In the genomic region with DNA sequence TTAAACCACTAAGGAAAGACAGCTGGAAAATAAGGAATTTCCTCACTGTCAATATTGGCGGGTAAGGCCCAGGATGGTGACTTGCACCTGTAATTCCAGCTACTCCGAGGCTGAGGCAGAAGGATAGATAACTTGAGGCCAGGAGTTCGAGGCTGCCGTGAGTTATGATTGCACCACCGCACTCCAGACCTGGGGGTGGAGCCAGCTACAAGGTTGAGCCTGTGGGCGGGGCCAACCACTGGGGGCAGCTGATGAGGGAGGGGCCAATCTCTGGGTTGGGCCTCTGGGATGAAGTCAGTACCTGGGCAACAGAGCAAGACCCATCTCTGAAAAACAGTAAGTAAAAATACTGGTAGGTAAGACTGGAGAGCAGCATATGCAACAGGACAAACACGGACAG, we compare ENCODE assay signal across 17 cellular contexts.
DNase-seq lines count a peak whose midpoint lies in the region; ATAC-seq and TF ChIP-seq lines count a peak whose summit lies in the region.
"Had no signal": no experiment of that assay in that cellular context is flagged by ENCODE, and none has a peak within 500 bp of the region (broad histone marks: within the 10 kb centered on the region; RNA-seq: fewer than 3 reads in every experiment).

No MANE protein-coding gene starts in this region.

- H3K27me3 ChIP-seq in upper lobe of right lung = no peaks in the 10 kb centered on the region

- DNase-seq in activated CD4-positive, alpha-beta T cell treated with anti-CD3 and anti-CD28 coated beads for 36 hours = peak; percentile 39
- no peak for DNase-seq in activated CD4-positive, alpha-beta T cell treated with anti-CD3 and anti-CD28 coated beads for 1 hour
- DNase-seq in stimulated activated CD4-positive, alpha-beta T cell treated with anti-CD3 and anti-CD28 coated beads, Interleukin-15, amount 100 ng/mL, for 24 hours = peak; percentile 51
- no peak for DNase-seq in stimulated activated CD4-positive, alpha-beta T cell treated with anti-CD3 and anti-CD28 coated beads, Interleukin-12 subunit alpha, Interleukin-12 subunit beta, amount 100 ng/mL, for 4 hours
- DNase-seq in activated B cell treated with CpG ODN at 0.5 μM for 24 hours = no peak
- peak; percentile 63 for DNase-seq in upper lobe of right lung
- no peak for DNase-seq in GF-D8 (lab: John Stamatoyannopoulos, UW)
- DNase-seq in germinal center (ENCODE audit: low spot score) = no peak
- DNase-seq: DMS79 treated with DMSO at 0.1 percent for 48 hours; MV-4-11; NCI-H1436; NCI-H2029 treated with DMSO at 0.1 percent for 48 hours; NCI-H524; NK-92 treated with Interleukin-12 subunit alpha and Interleukin-12 subunit beta, amount 100 ng/mL, for 24 hours; PC-3 had no signal

- H3K27ac Mint-ChIP-seq in activated CD4-positive, alpha-beta T cell treated with anti-CD3 and anti-CD28 coated beads for 36 hours = no peak overlapping the region
- no peak overlapping the region for H3K27ac Mint-ChIP-seq in activated B cell treated with CpG ODN at 0.5 μM for 24 hours

- peaks cover 2% of the 10 kb centered on the region for H3K27me3 Mint-ChIP-seq in activated CD4-positive, alpha-beta T cell treated with anti-CD3 and anti-CD28 coated beads for 36 hours
- H3K27me3 Mint-ChIP-seq in activated B cell treated with CpG ODN at 0.5 μM for 24 hours = no peaks in the 10 kb centered on the region

- H3K9me3 ChIP-seq in upper lobe of right lung = no peaks in the 10 kb centered on the region
- H3K9me3 ChIP-seq: A549, HAP-1 had no signal

- no peak overlapping the region for H3K4me3 Mint-ChIP-seq in activated CD4-positive, alpha-beta T cell treated with anti-CD3 and anti-CD28 coated beads for 36 hours
- H3K4me3 Mint-ChIP-seq in activated B cell treated with CpG ODN at 0.5 μM for 24 hours = no peak overlapping the region

- POLR2A ChIA-PET in activated CD4-positive, alpha-beta T cell treated with anti-CD3 and anti-CD28 coated beads for 36 hours (lab: Charles Lee) = interaction anchor here (0.7 kb wide), 1 partner anchor 166 kb away, joined by 3 read pairs; no protein-coding TSS in a partner anchor
- POLR2A ChIA-PET in activated B cell treated with CpG ODN at 0.5 μM for 24 hours (lab: Charles Lee) = no interaction called here

- no peak for TF ChIP-seq CTCF in activated B cell treated with CpG ODN at 0.5 μM for 24 hours (IDR thresholded peaks at IDR 0.05)
- no peak for TF ChIP-seq CTCF in upper lobe of right lung (IDR thresholded peaks at IDR 0.05)

- H3K4me1 Mint-ChIP-seq in activated CD4-positive, alpha-beta T cell treated with anti-CD3 and anti-CD28 coated beads for 36 hours = peaks cover 48% of the 10 kb centered on the region
- no peaks in the 10 kb centered on the region for H3K4me1 Mint-ChIP-seq in activated B cell treated with CpG ODN at 0.5 μM for 24 hours

- H3K36me3 ChIP-seq in upper lobe of right lung = no peaks in the 10 kb centered on the region
- H3K36me3 ChIP-seq: HAP-1 had no signal

- H3K36me3 Mint-ChIP-seq in activated CD4-positive, alpha-beta T cell treated with anti-CD3 and anti-CD28 coated beads for 36 hours (ENCODE audit: low read depth) = no peaks in the 10 kb centered on the region
- no peaks in the 10 kb centered on the region for H3K36me3 Mint-ChIP-seq in activated B cell treated with CpG ODN at 0.5 μM for 24 hours (ENCODE audit: low read depth)

- intact Hi-C loops in activated CD4-positive, alpha-beta T cell treated with anti-CD3 and anti-CD28 coated beads for 36 hours (cut with DNase I, micrococcal nuclease) = no loop called here
- intact Hi-C loops in activated B cell treated with CpG ODN at 0.5 μM for 24 hours (cut with micrococcal nuclease) = no loop called here
- intact Hi-C loops in upper lobe of right lung (cut with DNase I) = no loop called here

- CTCF ChIA-PET in activated CD4-positive, alpha-beta T cell treated with anti-CD3 and anti-CD28 coated beads for 36 hours (lab: Charles Lee) = interaction anchor here (0.9 to 1.0 kb wide), 2 partner anchors 29 to 87 kb away, joined by 3 to 4 read pairs; no protein-coding TSS in a partner anchor
- CTCF ChIA-PET in activated B cell treated with CpG ODN at 0.5 μM for 24 hours (lab: Charles Lee) = interaction anchor here (1.4 kb wide), 1 partner anchor 9 kb away, joined by 4 read pairs; no protein-coding TSS in a partner anchor

- peaks cover 3% of the 10 kb centered on the region for H3K4me1 ChIP-seq in upper lobe of right lung
- H3K4me1 ChIP-seq: A549, HAP-1 had no signal

- no peak for ATAC-seq in activated CD4-positive, alpha-beta T cell treated with anti-CD3 and anti-CD28 coated beads for 36 hours
- ATAC-seq in activated B cell treated with CpG ODN at 0.5 μM for 24 hours (ENCODE audit: low read depth) (peak; percentile 21), upper lobe of right lung (peak; percentile 20)
- ATAC-seq: A549, PC-3 had no signal

- no peak overlapping the region for H3K27ac ChIP-seq in upper lobe of right lung
- H3K27ac ChIP-seq: A549 had no signal

- no peaks in the 10 kb centered on the region for H3K9me3 Mint-ChIP-seq in activated CD4-positive, alpha-beta T cell treated with anti-CD3 and anti-CD28 coated beads for 36 hours (ENCODE audit: low read depth)
- no peaks in the 10 kb centered on the region for H3K9me3 Mint-ChIP-seq in activated B cell treated with CpG ODN at 0.5 μM for 24 hours

- no peak overlapping the region for H3K4me3 ChIP-seq in upper lobe of right lung
- H3K4me3 ChIP-seq: A549, HAP-1 had no signal

Comparison
In these comparisons a context has a peak if more than half of its experiments do, and no peak if none do; other contexts are left out.
1. DNase-seq: peak in activated CD4-positive, alpha-beta T cell treated with anti-CD3 and anti-CD28 coated beads for 36 hours (single experiment), stimulated activated CD4-positive, alpha-beta T cell treated with anti-CD3 and anti-CD28 coated beads, Interleukin-15, amount 100 ng/mL, for 24 hours (single experiment) and upper lobe of right lung (single experiment); none in activated CD4-positive, alpha-beta T cell treated with anti-CD3 and anti-CD28 coated beads for 1 hour (single experiment), stimulated activated CD4-positive, alpha-beta T cell treated with anti-CD3 and anti-CD28 coated beads, Interleukin-12 subunit alpha, Interleukin-12 subunit beta, amount 100 ng/mL, for 4 hours (single experiment), activated B cell treated with CpG ODN at 0.5 μM for 24 hours (single experiment), GF-D8 (single experiment) and germinal center (single experiment).